Comparison of ENCODE assay signal across 1 cellular context in the genomic region with DNA sequence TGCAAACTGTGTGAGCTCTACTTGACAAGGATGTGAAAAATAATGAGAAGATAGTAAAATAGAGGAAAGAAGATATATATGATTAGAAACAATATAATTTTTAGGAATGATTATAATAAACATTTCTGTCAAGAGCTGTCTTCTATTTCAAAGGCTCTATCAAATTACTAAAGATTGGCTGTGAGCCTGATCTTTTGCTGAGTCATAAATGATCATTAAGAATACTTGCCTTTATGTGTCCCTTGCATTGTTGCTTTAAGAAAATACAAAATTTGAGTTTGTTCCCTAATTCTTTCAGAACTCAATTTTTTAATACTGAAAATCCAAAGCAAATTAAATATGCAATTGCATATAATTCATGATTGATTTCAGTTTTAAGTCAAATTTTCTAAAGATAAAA.
TF ChIP-seq lines count a peak whose summit lies in the region.

No MANE protein-coding gene starts in this region.

TF ChIP-seq in HepG2, 621 proteins besides CTCF, POLR2A, EP300 and RAD21:
- TF ChIP-seq MYNN (CRISPR knock-in tag; IDR thresholded peaks at IDR 0.05; ENCODE audit: low read depth): no peak
- TF ChIP-seq, protein P1, sequence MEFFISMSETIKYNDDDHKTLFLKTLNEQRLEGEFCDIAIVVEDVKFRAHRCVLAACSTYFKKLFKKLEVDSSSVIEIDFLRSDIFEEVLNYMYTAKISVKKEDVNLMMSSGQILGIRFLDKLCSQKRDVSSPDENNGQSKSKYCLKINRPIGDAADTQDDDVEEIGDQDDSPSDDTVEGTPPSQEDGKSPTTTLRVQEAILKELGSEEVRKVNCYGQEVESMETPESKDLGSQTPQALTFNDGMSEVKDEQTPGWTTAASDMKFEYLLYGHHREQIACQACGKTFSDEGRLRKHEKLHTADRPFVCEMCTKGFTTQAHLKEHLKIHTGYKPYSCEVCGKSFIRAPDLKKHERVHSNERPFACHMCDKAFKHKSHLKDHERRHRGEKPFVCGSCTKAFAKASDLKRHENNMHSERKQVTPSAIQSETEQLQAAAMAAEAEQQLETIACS (CRISPR knock-in tag; IDR thresholded peaks at IDR 0.05): no peak
- no peak for TF ChIP-seq ZNF350 (CRISPR knock-in tag; IDR thresholded peaks at IDR 0.05; ENCODE audit: borderline replicate concordance, low read depth)
- no peak for TF ChIP-seq MAFF (IDR thresholded peaks at IDR 0.05; ENCODE audit: low read depth, low read length)
- TF ChIP-seq, protein P2, sequence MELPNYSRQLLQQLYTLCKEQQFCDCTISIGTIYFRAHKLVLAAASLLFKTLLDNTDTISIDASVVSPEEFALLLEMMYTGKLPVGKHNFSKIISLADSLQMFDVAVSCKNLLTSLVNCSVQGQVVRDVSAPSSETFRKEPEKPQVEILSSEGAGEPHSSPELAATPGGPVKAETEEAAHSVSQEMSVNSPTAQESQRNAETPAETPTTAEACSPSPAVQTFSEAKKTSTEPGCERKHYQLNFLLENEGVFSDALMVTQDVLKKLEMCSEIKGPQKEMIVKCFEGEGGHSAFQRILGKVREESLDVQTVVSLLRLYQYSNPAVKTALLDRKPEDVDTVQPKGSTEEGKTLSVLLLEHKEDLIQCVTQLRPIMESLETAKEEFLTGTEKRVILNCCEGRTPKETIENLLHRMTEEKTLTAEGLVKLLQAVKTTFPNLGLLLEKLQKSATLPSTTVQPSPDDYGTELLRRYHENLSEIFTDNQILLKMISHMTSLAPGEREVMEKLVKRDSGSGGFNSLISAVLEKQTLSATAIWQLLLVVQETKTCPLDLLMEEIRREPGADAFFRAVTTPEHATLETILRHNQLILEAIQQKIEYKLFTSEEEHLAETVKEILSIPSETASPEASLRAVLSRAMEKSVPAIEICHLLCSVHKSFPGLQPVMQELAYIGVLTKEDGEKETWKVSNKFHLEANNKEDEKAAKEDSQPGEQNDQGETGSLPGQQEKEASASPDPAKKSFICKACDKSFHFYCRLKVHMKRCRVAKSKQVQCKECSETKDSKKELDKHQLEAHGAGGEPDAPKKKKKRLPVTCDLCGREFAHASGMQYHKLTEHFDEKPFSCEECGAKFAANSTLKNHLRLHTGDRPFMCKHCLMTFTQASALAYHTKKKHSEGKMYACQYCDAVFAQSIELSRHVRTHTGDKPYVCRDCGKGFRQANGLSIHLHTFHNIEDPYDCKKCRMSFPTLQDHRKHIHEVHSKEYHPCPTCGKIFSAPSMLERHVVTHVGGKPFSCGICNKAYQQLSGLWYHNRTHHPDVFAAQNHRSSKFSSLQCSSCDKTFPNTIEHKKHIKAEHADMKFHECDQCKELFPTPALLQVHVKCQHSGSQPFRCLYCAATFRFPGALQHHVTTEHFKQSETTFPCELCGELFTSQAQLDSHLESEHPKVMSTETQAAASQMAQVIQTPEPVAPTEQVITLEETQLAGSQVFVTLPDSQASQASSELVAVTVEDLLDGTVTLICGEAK (IDR thresholded peaks at IDR 0.05): no peak
- TF ChIP-seq, protein P2 (CRISPR knock-in tag; IDR thresholded peaks at IDR 0.05): no peak
- TF ChIP-seq NFE2L2 (IDR thresholded peaks at IDR 0.05; ENCODE audit: low read length): peak; percentile 33; the same call in 1 of the 2 replicates
